19 cellular contexts compared by ENCODE assay signal in the genomic region with DNA sequence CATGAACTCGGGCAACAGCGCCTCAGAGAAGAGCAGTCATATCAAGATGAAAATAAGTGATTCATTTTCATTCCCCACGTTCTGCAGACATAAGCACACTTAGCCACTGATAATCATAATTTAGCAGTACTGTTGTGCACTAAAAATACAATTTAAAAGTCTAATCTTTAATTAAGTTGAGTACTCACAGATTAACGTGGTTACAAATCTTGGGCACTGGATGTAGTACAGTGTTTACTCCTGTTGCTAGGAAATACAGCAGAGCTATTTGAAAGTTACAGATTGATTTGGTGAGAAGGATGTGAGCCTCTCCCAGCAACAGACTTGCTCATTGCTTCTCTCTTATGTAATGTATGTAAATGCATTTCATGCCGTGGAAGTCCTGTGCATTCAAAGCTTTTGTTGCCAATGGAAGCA. TPM values are rescaled to one million over a fixed set of nuclear protein-coding genes. Genes with fewer than 3 reads are reported as not detected.
A peak's percentile ranks its signal among the peaks of the same experiment; 100 is the strongest.
DNase-seq lines count a peak whose midpoint lies in the region; ATAC-seq and TF ChIP-seq lines count a peak whose summit lies in the region.
"Had no signal": no experiment of that assay in that cellular context is flagged by ENCODE, and none has a peak within 500 bp of the region (broad histone marks: within the 10 kb centered on the region; RNA-seq: fewer than 3 reads in every experiment).

No MANE protein-coding gene starts in this region.

- no peak for TF ChIP-seq CTCF in vagina (IDR thresholded peaks at IDR 0.05)

- H3K4me3 ChIP-seq in right cardiac atrium (ENCODE audit: low read length) = no peak overlapping the region
- H3K4me3 ChIP-seq in vagina = no peak overlapping the region
- H3K4me3 ChIP-seq: pancreas, spleen, upper lobe of right lung had no signal

- H3K27me3 ChIP-seq in right cardiac atrium (ENCODE audit: control insufficient read depth, insufficient read depth) (no peaks in the 10 kb centered on the region), vagina (no peaks in the 10 kb centered on the region)
- H3K27me3 ChIP-seq: pancreas, spleen, upper lobe of right lung had no signal

- H3K9me3 ChIP-seq in right cardiac atrium (ENCODE audit: control insufficient read depth, low read length) (no peaks in the 10 kb centered on the region), vagina (no peaks in the 10 kb centered on the region)
- H3K9me3 ChIP-seq: pancreas, spleen, upper lobe of right lung had no signal

- TF ChIP-seq POLR2A in vagina (IDR thresholded peaks at IDR 0.05) = no peak

- H3K4me1 ChIP-seq in right cardiac atrium (ENCODE audit: control insufficient read depth, insufficient read depth, low read length) (no peaks in the 10 kb centered on the region), vagina (peaks cover 16% of the 10 kb centered on the region)
- H3K4me1 ChIP-seq: pancreas, spleen, upper lobe of right lung had no signal

- DNase-seq in NCI-H510A treated with DMSO at 0.1 percent for 48 hours (lab: John Stamatoyannopoulos, UW) (peak; percentile 15), NCI-H510A (lab: John Stamatoyannopoulos, UW) (no peak), amniotic epithelial cell (ENCODE audit: low read depth) (peak; percentile 74), right cardiac atrium (peak in 1 of 3 donors; percentile 32), stromal cell of bone marrow (ENCODE audit: low read depth) (peak; percentile 32), vagina (ENCODE audit: extremely low spot score in 2 of 2) (no peak)
- DNase-seq in activated CD8-positive, alpha-beta memory T cell treated with anti-CD3 and anti-CD28 coated beads, Interleukin-2, amount 50 U/mL, for 48 hours = no peak
- DNase-seq in activated naive CD4-positive, alpha-beta T cell (lab: John Stamatoyannopoulos, UW) = no peak
- DNase-seq: activated effector memory CD4-positive, alpha-beta T cell treated with anti-CD3 and anti-CD28 coated beads, Interleukin-2, amount 50 U/mL, for 16 hours; cortex of kidney; DND-41; erythroblast; NCI-H2107; pancreas; spleen; upper lobe of right lung had no signal

- no peak overlapping the region for H3K27ac ChIP-seq in right cardiac atrium (ENCODE audit: low read length)
- no peak overlapping the region for H3K27ac ChIP-seq in vagina
- H3K27ac ChIP-seq: pancreas, spleen, upper lobe of right lung had no signal

- WGBS in right cardiac atrium = 23% methylated on average over 5 of the region's 5 CpGs

- intact Hi-C loops in right cardiac atrium (cut with DNase I) = no loop called here
- intact Hi-C loops in vagina (cut with DNase I) = no loop called here

- no peaks in the 10 kb centered on the region for H3K36me3 ChIP-seq in vagina
- H3K36me3 ChIP-seq: pancreas, spleen, upper lobe of right lung had no signal

- ATAC-seq in right cardiac atrium = peak; percentile 43 to 82
- ATAC-seq: HepG2, upper lobe of right lung had no signal

RNA-seq across cellular contexts. Expression of gene SNCAIP, which starts 11.1 kb away (rescaled TPM):
- total RNA-seq in right cardiac atrium = 1 to 10 TPM; 1.6 to 3.9 (median 2.4) TPM
- polyA plus RNA-seq in right cardiac atrium = 1.2 TPM
- total RNA-seq in vagina = 11.3 TPM
- total RNA-seq: A673, HepG2 had no signal
- polyA plus RNA-seq: HepG2, keratinocyte had no signal

Comparison
In these comparisons a context has a peak if more than half of its experiments do, and no peak if none do; other contexts are left out.
1. DNase-seq: peak in NCI-H510A treated with DMSO at 0.1 percent for 48 hours (single experiment), amniotic epithelial cell (single experiment) and stromal cell of bone marrow (single experiment); none in NCI-H510A (single experiment), activated CD8-positive, alpha-beta memory T cell treated with anti-CD3 and anti-CD28 coated beads, Interleukin-2, amount 50 U/mL, for 48 hours (single experiment), activated naive CD4-positive, alpha-beta T cell (0 of 4) and vagina (0 of 2).